ENCODE assay signal across 27 cellular contexts in genomic region chr1:248791010-248791409, GRCh38. TPM values are rescaled to one million over a fixed set of nuclear protein-coding genes. Genes with fewer than 3 reads are reported as not detected.
"Had no signal": no experiment of that assay in that cellular context is flagged by ENCODE, and none has a peak within 500 bp of the region (broad histone marks: within the 10 kb centered on the region; RNA-seq: fewer than 3 reads in every experiment).

No MANE protein-coding gene starts in this region.

- H3K4me1 Mint-ChIP-seq: activated naive CD4-positive, alpha-beta T cell treated with anti-CD3 and anti-CD28 coated beads, Interleukin-2, amount 10 ng/mL, durations not matched to agents 7 days and 5 days; endodermal cell; neural progenitor cell; T-cell had no signal

- H3K4me3 ChIP-seq: dorsolateral prefrontal cortex, left ventricle myocardium inferior, neural progenitor cell, ovary, psoas muscle, skin epidermis, thyroid gland had no signal

- H3K9me3 Mint-ChIP-seq: activated naive CD4-positive, alpha-beta T cell treated with anti-CD3 and anti-CD28 coated beads, Interleukin-2, amount 10 ng/mL, durations not matched to agents 7 days and 5 days had no signal

- H3K27me3 Mint-ChIP-seq: activated CD4-positive, alpha-beta T cell treated with anti-CD3 and anti-CD28 coated beads, Interleukin-2, amount 10 ng/mL, durations not matched to agents 24 days and 14 days; activated naive CD8-positive, alpha-beta T cell treated with anti-CD3 and anti-CD28 coated beads, Interleukin-2, amount 50 U/mL, for 24 hours had no signal

- DNase-seq: activated CD4-positive, alpha-beta T cell treated with anti-CD3 and anti-CD28 coated beads, Interleukin-2, amount 10 ng/mL, durations not matched to agents 24 days and 14 days; activated CD4-positive, CD25-positive, alpha-beta regulatory T cell; activated CD8-positive, alpha-beta memory T cell treated with anti-CD3 and anti-CD28 coated beads, Interleukin-2, amount 50 U/mL, for 48 hours; activated CD8-positive, alpha-beta T cell treated with anti-CD3 and anti-CD28 coated beads, Interleukin-2, amount 10 ng/mL, durations not matched to agents 7 days and 5 days; activated effector memory CD4-positive, alpha-beta T cell treated with Interleukin-2 at 50 U/mL for 16 hours; activated naive CD4-positive, alpha-beta T cell treated with anti-CD3 and anti-CD28 coated beads, Interleukin-2, amount 10 ng/mL, durations not matched to agents 7 days and 5 days; activated naive CD8-positive, alpha-beta T cell treated with anti-CD3 and anti-CD28 coated beads, Interleukin-2, amount 50 U/mL, for 24 hours; activated T-cell treated with anti-CD3 and anti-CD28 coated beads, Interleukin-2, amount 50 U/mL, for 48 hours; aorta; brain microvascular endothelial cell; central memory CD4-positive, alpha-beta T cell; dorsolateral prefrontal cortex; endodermal cell; foreskin melanocyte; kidney; left ventricle myocardium inferior; naive thymus-derived CD4-positive, alpha-beta T cell; ovary; psoas muscle; right cardiac atrium; stimulated activated CD4-positive, alpha-beta T cell treated with anti-CD3 and anti-CD28 coated beads, Interleukin-4, amount 100 ng/mL, for 1 hour; T-cell; thyroid gland had no signal

- H3K27ac Mint-ChIP-seq: activated CD4-positive, alpha-beta T cell treated with anti-CD3 and anti-CD28 coated beads, Interleukin-2, amount 10 ng/mL, durations not matched to agents 24 days and 14 days; activated CD8-positive, alpha-beta T cell treated with anti-CD3 and anti-CD28 coated beads, Interleukin-2, amount 10 ng/mL, durations not matched to agents 7 days and 5 days; activated naive CD4-positive, alpha-beta T cell treated with anti-CD3 and anti-CD28 coated beads, Interleukin-2, amount 10 ng/mL, durations not matched to agents 7 days and 5 days; activated naive CD8-positive, alpha-beta T cell treated with anti-CD3 and anti-CD28 coated beads, Interleukin-2, amount 50 U/mL, for 24 hours; endodermal cell; naive thymus-derived CD4-positive, alpha-beta T cell; neural progenitor cell; stimulated activated effector memory CD8-positive, alpha-beta T cell treated with anti-CD3 and anti-CD28 coated beads, Interleukin-12 subunit alpha, Interleukin-12 subunit beta, amount 100 ng/mL, for 72 hours; T-cell had no signal

- H3K36me3 Mint-ChIP-seq: activated naive CD4-positive, alpha-beta T cell treated with anti-CD3 and anti-CD28 coated beads, Interleukin-2, amount 10 ng/mL, durations not matched to agents 7 days and 5 days; neural progenitor cell; stimulated activated effector memory CD8-positive, alpha-beta T cell treated with anti-CD3 and anti-CD28 coated beads, Interleukin-12 subunit alpha, Interleukin-12 subunit beta, amount 100 ng/mL, for 72 hours had no signal

- ATAC-seq: activated CD8-positive, alpha-beta T cell treated with anti-CD3 and anti-CD28 coated beads, Interleukin-2, amount 10 ng/mL, durations not matched to agents 7 days and 5 days; activated naive CD8-positive, alpha-beta T cell treated with anti-CD3 and anti-CD28 coated beads, Interleukin-2, amount 50 U/mL, for 24 hours; naive thymus-derived CD4-positive, alpha-beta T cell; psoas muscle; right cardiac atrium; stimulated activated effector memory CD8-positive, alpha-beta T cell treated with anti-CD3 and anti-CD28 coated beads, Interleukin-12 subunit alpha, Interleukin-12 subunit beta, amount 100 ng/mL, for 72 hours; T-cell had no signal

- H3K9me3 ChIP-seq: ovary, thyroid gland had no signal

- H3K4me1 ChIP-seq: left ventricle myocardium inferior, neural progenitor cell, psoas muscle, thyroid gland had no signal

- H3K36me3 ChIP-seq: brain microvascular endothelial cell, left ventricle myocardium inferior, neural progenitor cell, ovary, thyroid gland had no signal

- H3K4me3 Mint-ChIP-seq: activated CD4-positive, alpha-beta T cell treated with anti-CD3 and anti-CD28 coated beads, Interleukin-2, amount 10 ng/mL, durations not matched to agents 24 days and 14 days; activated CD8-positive, alpha-beta T cell treated with anti-CD3 and anti-CD28 coated beads, Interleukin-2, amount 10 ng/mL, durations not matched to agents 7 days and 5 days; activated naive CD4-positive, alpha-beta T cell treated with anti-CD3 and anti-CD28 coated beads, Interleukin-2, amount 10 ng/mL, durations not matched to agents 7 days and 5 days; activated naive CD8-positive, alpha-beta T cell treated with anti-CD3 and anti-CD28 coated beads, Interleukin-2, amount 50 U/mL, for 24 hours; endodermal cell; naive thymus-derived CD4-positive, alpha-beta T cell; neural progenitor cell; stimulated activated effector memory CD8-positive, alpha-beta T cell treated with anti-CD3 and anti-CD28 coated beads, Interleukin-12 subunit alpha, Interleukin-12 subunit beta, amount 100 ng/mL, for 72 hours; T-cell had no signal

RNA-seq across cellular contexts. Expression of gene LYPD8, which starts 35.5 kb away (rescaled TPM):
- total RNA-seq: activated CD4-positive, alpha-beta T cell treated with anti-CD3 and anti-CD28 coated beads, Interleukin-2, amount 10 ng/mL, durations not matched to agents 24 days and 14 days; activated CD8-positive, alpha-beta T cell treated with anti-CD3 and anti-CD28 coated beads, Interleukin-2, amount 10 ng/mL, durations not matched to agents 7 days and 5 days; aorta; endodermal cell; left ventricle myocardium inferior; naive thymus-derived CD4-positive, alpha-beta T cell; psoas muscle; right cardiac atrium; T-cell; thyroid gland; ureter had no signal
